11 cellular contexts compared by ENCODE assay signal in the genomic region with DNA sequence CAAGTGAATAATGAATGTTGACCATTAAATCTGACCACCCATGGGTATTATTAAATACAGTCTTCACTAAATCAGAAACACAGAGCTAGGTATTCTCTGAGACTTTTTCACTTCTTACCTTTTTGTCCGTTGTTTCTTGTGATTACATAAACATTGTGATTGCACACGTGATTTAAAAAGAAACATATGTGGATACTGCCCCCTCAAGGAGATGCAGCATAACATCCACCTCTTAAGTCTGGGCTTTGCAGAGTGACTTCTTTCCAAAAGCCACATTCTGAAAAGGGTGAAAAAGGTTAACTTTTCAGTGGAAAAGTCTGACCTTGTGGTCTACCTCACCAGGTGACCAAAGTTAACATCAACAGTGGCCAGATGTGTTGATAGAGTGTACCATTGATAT.
A peak's percentile ranks its signal among the peaks of the same experiment; 100 is the strongest.
DNase-seq lines count a peak whose midpoint lies in the region; ATAC-seq and TF ChIP-seq lines count a peak whose summit lies in the region.
"Had no signal": no experiment of that assay in that cellular context is flagged by ENCODE, and none has a peak within 500 bp of the region (broad histone marks: within the 10 kb centered on the region; RNA-seq: fewer than 3 reads in every experiment).

No MANE protein-coding gene starts in this region.

- POLR2A ChIA-PET in PC-9 (lab: Charles Lee; ENCODE audit: unreplicated experiment): no interaction called here

- H3K4me2 ChIP-seq in PC-9 (no peak overlapping the region), fibroblast of lung (ENCODE audit: extremely low read depth, insufficient read depth, low read length) (no peak overlapping the region)

- H2AFZ ChIP-seq in PC-9 (no peak overlapping the region), fibroblast of lung (ENCODE audit: low read length) (no peak overlapping the region)

- H3K27ac ChIP-seq in heart right ventricle (no peak overlapping the region), PC-9 (no peak overlapping the region), fibroblast of lung (ENCODE audit: insufficient read depth, low read length) (no peak overlapping the region), upper lobe of left lung (no peak overlapping the region), heart left ventricle (no peak overlapping the region)
- H3K27ac ChIP-seq: body of pancreas had no signal

- TF ChIP-seq EP300 in upper lobe of left lung (IDR thresholded peaks at IDR 0.05): no peak

- 21 to 38% methylated on average over 2 of the region's 2 CpGs for WGBS in heart right ventricle, 2 donors
- 16 to 26% methylated on average over 2 of the region's 2 CpGs for WGBS in upper lobe of left lung, 2 donors
- WGBS in heart left ventricle, 4 donors: 19 to 27% (median 23%) methylated on average over 2 of the region's 2 CpGs

- H4K20me1 ChIP-seq in PC-9 (ENCODE audit: insufficient read depth): no peaks in the 10 kb centered on the region
- no peaks in the 10 kb centered on the region for H4K20me1 ChIP-seq in fibroblast of lung (ENCODE audit: control insufficient read depth, extremely low read depth, insufficient read depth, low read length)

- intact Hi-C loops in heart right ventricle (cut with DNase I): loop anchor here in 1 of 10 donors (10.0 kb wide), 1 partner anchor 769 kb away; the partner anchor contains the start of gene CCDC91
- intact Hi-C loops in cardiac septum (cut with DNase I): no loop called here
- intact Hi-C loops in PC-9 (cut with micrococcal nuclease; ENCODE audit: unreplicated experiment): no loop called here
- intact Hi-C loops in heart left ventricle (cut with DNase I): no loop called here

- H3K9me3 ChIP-seq in heart right ventricle (no peaks in the 10 kb centered on the region), PC-9 (ENCODE audit: insufficient read depth, low read depth) (no peaks in the 10 kb centered on the region), fibroblast of lung (ENCODE audit: control insufficient read depth, insufficient read depth, low read depth, low read length) (no peaks in the 10 kb centered on the region), upper lobe of left lung (no peaks in the 10 kb centered on the region), heart left ventricle (peaks cover 0 to 6% (median 0%) of the 10 kb centered on the region in 12 donors)
- H3K9me3 ChIP-seq: body of pancreas had no signal

- H3K79me2 ChIP-seq in PC-9 (ENCODE audit: low read depth): no peaks in the 10 kb centered on the region
- no peaks in the 10 kb centered on the region for H3K79me2 ChIP-seq in fibroblast of lung (ENCODE audit: control insufficient read depth, insufficient read depth, low read length)

- H3K4me3 ChIP-seq in heart right ventricle: no peak overlapping the region
- no peak overlapping the region for H3K4me3 ChIP-seq in PC-9
- H3K4me3 ChIP-seq in fibroblast of lung (replicated peaks in 1 of 4; ENCODE audit: control extremely low read depth in 1 of 4, insufficient read depth in 1 of 4, low read depth in 3 of 4, low read length in 4 of 4): no peak overlapping the region
- H3K4me3 ChIP-seq in upper lobe of left lung: no peak overlapping the region
- no peak overlapping the region for H3K4me3 ChIP-seq in heart left ventricle
- H3K4me3 ChIP-seq: body of pancreas had no signal

- TF ChIP-seq CTCF in heart right ventricle (IDR thresholded peaks at IDR 0.05): peak in 7 of 9 donors; percentile 5 to 53 (median 32)
- TF ChIP-seq CTCF in PC-9 (conservative IDR thresholded peaks at IDR 0.05): peak; percentile 60
- TF ChIP-seq CTCF in fibroblast of lung (conservative IDR thresholded peaks at IDR 0.05 in 1 of 2, IDR thresholded peaks at IDR 0.05 in 1 of 2; ENCODE audit: low read depth in 1 of 2, low read length in 2 of 2): peak; percentile 27 to 49
- peak in 2 of 6 experiments; percentile 17 to 35 for TF ChIP-seq CTCF in upper lobe of left lung (IDR thresholded peaks at IDR 0.05)
- TF ChIP-seq CTCF in heart left ventricle (IDR thresholded peaks at IDR 0.05): peak in 6 of 12 donors; percentile 15 to 43 (median 31)

- CTCF ChIA-PET in PC-9 (lab: Charles Lee): no interaction called here

- no peak overlapping the region for H3K9ac ChIP-seq in fibroblast of lung (ENCODE audit: insufficient read depth, low read length)

- H3F3A ChIP-seq in PC-9 (ENCODE audit: insufficient read depth, low read depth): no peaks in the 10 kb centered on the region

- no peaks in the 10 kb centered on the region for H3K36me3 ChIP-seq in heart right ventricle
- H3K36me3 ChIP-seq in PC-9 (ENCODE audit: low read depth): no peaks in the 10 kb centered on the region
- H3K36me3 ChIP-seq in fibroblast of lung (ENCODE audit: control insufficient read depth, insufficient read depth, low read length): no peaks in the 10 kb centered on the region
- H3K36me3 ChIP-seq in upper lobe of left lung: no peaks in the 10 kb centered on the region
- no peaks in the 10 kb centered on the region for H3K36me3 ChIP-seq in heart left ventricle

- no peaks in the 10 kb centered on the region for H3K27me3 ChIP-seq in heart right ventricle
- H3K27me3 ChIP-seq in PC-9 (ENCODE audit: insufficient read depth, low read depth): no peaks in the 10 kb centered on the region
- H3K27me3 ChIP-seq in fibroblast of lung (ENCODE audit: control insufficient read depth, insufficient read depth, low read length): no peaks in the 10 kb centered on the region
- H3K27me3 ChIP-seq in upper lobe of left lung: no peaks in the 10 kb centered on the region
- no peaks in the 10 kb centered on the region for H3K27me3 ChIP-seq in heart left ventricle
- H3K27me3 ChIP-seq: body of pancreas had no signal

- no peaks in the 10 kb centered on the region for H3K9me2 ChIP-seq in PC-9 (ENCODE audit: insufficient read depth)

- H3K4me1 ChIP-seq in heart right ventricle (peaks cover 0 to 56% (median 30%) of the 10 kb centered on the region in 9 donors), PC-9 (replicated peaks; ENCODE audit: insufficient read depth) (peaks cover 7% of the 10 kb centered on the region), fibroblast of lung (ENCODE audit: control insufficient read depth, extremely low read depth, insufficient read depth, low read length) (no peaks in the 10 kb centered on the region), upper lobe of left lung (peaks cover 0 to 7% (median 5%) of the 10 kb centered on the region in 4 donors), heart left ventricle (peaks cover 0 to 56% (median 16%) of the 10 kb centered on the region in 12 donors)
- H3K4me1 ChIP-seq: body of pancreas had no signal

- BruUV-seq in PC-9 (replicated peaks; lab: Mats Ljungman, UMichigan): no TSS peak

- no peak for TF ChIP-seq POLR2A in upper lobe of left lung (IDR thresholded peaks at IDR 0.05)
- TF ChIP-seq POLR2A in heart left ventricle (IDR thresholded peaks at IDR 0.05): no peak

- no peak for ATAC-seq in heart right ventricle
- ATAC-seq in upper lobe of left lung (ENCODE audit: low FRiP score in 2 of 2): no peak
- ATAC-seq in GM19397 (IDR thresholded peaks at IDR 0.05; ENCODE audit: unreplicated experiment): no peak
- no peak for ATAC-seq in GM21737 (IDR thresholded peaks at IDR 0.05; ENCODE audit: unreplicated experiment)
- no peak for ATAC-seq in heart left ventricle
- ATAC-seq: body of pancreas; CD8-positive, alpha-beta T cell had no signal

- DNase-seq in heart right ventricle (no peak), cardiac septum (ENCODE audit: low spot score) (no peak), PC-9 (no peak), fibroblast of lung (ENCODE audit: low read depth in 2 of 2) (peak; percentile 45 to 63), upper lobe of left lung (no peak), heart left ventricle (no peak)
- DNase-seq: activated CD4-positive, CD25-positive, alpha-beta regulatory T cell; body of pancreas; CD8-positive, alpha-beta T cell had no signal

Comparison
In these comparisons a context has a peak if more than half of its experiments do, and no peak if none do; other contexts are left out.
1. DNase-seq: peak in fibroblast of lung (2 of 2); none in heart right ventricle (0 of 2), cardiac septum (single experiment), PC-9 (0 of 2), upper lobe of left lung (0 of 2) and heart left ventricle (0 of 5).